In genomic region chr16:24837969-24838368, GRCh38 we compare ENCODE assay signal across 35 cellular contexts. TPM values are rescaled to one million over a fixed set of nuclear protein-coding genes. Genes with fewer than 3 reads are reported as not detected.
"Had no signal": no experiment of that assay in that cellular context is flagged by ENCODE, and none has a peak within 500 bp of the region (broad histone marks: within the 10 kb centered on the region; RNA-seq: fewer than 3 reads in every experiment).

No MANE protein-coding gene starts in this region.

- DNase-seq: activated CD4-positive, alpha-beta T cell treated with anti-CD3 and anti-CD28 coated beads for 4 hours; activated CD4-positive, alpha-beta T cell treated with anti-CD3 and anti-CD28 coated beads, Interleukin-2, amount 50 U/mL, for 4 hours; activated CD8-positive, alpha-beta memory T cell treated with anti-CD3 and anti-CD28 coated beads, Interleukin-2, amount 50 U/mL, for 4 hours; activated effector memory CD4-positive, alpha-beta T cell treated with anti-CD3 and anti-CD28 coated beads, Interleukin-2, amount 50 U/mL, for 16 hours; activated naive CD4-positive, alpha-beta T cell treated with anti-CD3 and anti-CD28 coated beads for 36 hours; activated naive CD8-positive, alpha-beta T cell treated with anti-CD3 and anti-CD28 coated beads, Interleukin-2, amount 10 ng/mL, durations not matched to agents 7 days and 5 days; activated T-cell treated with anti-CD3 and anti-CD28 coated beads, Interleukin-2, amount 50 U/mL, for 1 hour; effector CD4-positive, alpha-beta T cell; esophagus squamous epithelium; heart right ventricle; left ventricle myocardium superior; naive thymus-derived CD4-positive, alpha-beta T cell; pancreas; psoas muscle; stimulated activated CD4-positive, alpha-beta T cell treated with anti-CD3 and anti-CD28 coated beads, Interleukin-15, amount 100 ng/mL, for 24 hours; stimulated activated CD4-positive, alpha-beta T cell treated with anti-CD3 and anti-CD28 coated beads, Interleukin-2, amount 100 ng/mL, for 24 hours; stimulated activated naive B cell treated with anti-CD40 and anti-IgM and Interleukin-4, amounts not matched to agents 10 μg/mL and 1 μg/mL and 100 μg/mL, for 72 hours; stomach; transverse colon; uterus had no signal

- FAIRE-seq: astrocyte, endometrium, pancreas, TTC549 had no signal

- H3K4me1 ChIP-seq: psoas muscle, uterus had no signal

- H3K27me3 Mint-ChIP-seq: dendritic cell treated with granulocyte-macrophage colony-stimulating factor and Interleukin-4, amounts not matched to agents 40 ng/mL and 50 ng/mL, for 4 days; stimulated activated naive B cell treated with anti-CD40 and anti-IgM and Interleukin-4, amounts not matched to agents 10 μg/mL and 1 μg/mL and 100 μg/mL, for 72 hours had no signal

- H3K36me3 ChIP-seq: brain microvascular endothelial cell, esophagus squamous epithelium, heart right ventricle, pancreas, right atrium auricular region, suprapubic skin, transverse colon, uterus had no signal

- ATAC-seq: stimulated activated naive B cell treated with anti-CD40 and anti-IgM and Interleukin-4, amounts not matched to agents 10 μg/mL and 1 μg/mL and 100 μg/mL, for 72 hours had no signal

- H3K9me3 ChIP-seq: esophagus squamous epithelium, heart right ventricle, pancreas, psoas muscle, right atrium auricular region, stomach, suprapubic skin, transverse colon, uterus had no signal

- H3K27ac Mint-ChIP-seq: activated naive CD4-positive, alpha-beta T cell treated with anti-CD3 and anti-CD28 coated beads for 36 hours; activated naive CD8-positive, alpha-beta T cell treated with anti-CD3 and anti-CD28 coated beads, Interleukin-2, amount 10 ng/mL, durations not matched to agents 7 days and 5 days; activated T-helper 1 cell treated with anti-CD3 and anti-CD28 coated beads, Interleukin-12 subunit alpha, Interleukin-12 subunit beta, Interleukin-2, Interleukin-4 antibody, amounts not matched to agents 30 ng/mL and 10 ng/mL and 1 ng/mL, durations not matched to agents 14 hours and 24 hours and 36 hours; mesothelial cell of epicardium; naive thymus-derived CD4-positive, alpha-beta T cell; stimulated activated naive B cell treated with anti-CD40 and anti-IgM and Interleukin-4, amounts not matched to agents 10 μg/mL and 1 μg/mL and 100 μg/mL, for 72 hours had no signal

- H3K36me3 Mint-ChIP-seq: activated naive CD8-positive, alpha-beta T cell treated with anti-CD3 and anti-CD28 coated beads, Interleukin-2, amount 10 ng/mL, durations not matched to agents 7 days and 5 days; mesothelial cell of epicardium had no signal

- H3K9me3 Mint-ChIP-seq: activated naive CD4-positive, alpha-beta T cell treated with anti-CD3 and anti-CD28 coated beads for 36 hours; activated naive CD8-positive, alpha-beta T cell treated with anti-CD3 and anti-CD28 coated beads, Interleukin-2, amount 10 ng/mL, durations not matched to agents 7 days and 5 days; activated T-helper 1 cell treated with anti-CD3 and anti-CD28 coated beads, Interleukin-12 subunit alpha, Interleukin-12 subunit beta, Interleukin-2, Interleukin-4 antibody, amounts not matched to agents 30 ng/mL and 10 ng/mL and 1 ng/mL, durations not matched to agents 14 hours and 24 hours and 36 hours; dendritic cell treated with granulocyte-macrophage colony-stimulating factor and Interleukin-4, amounts not matched to agents 40 ng/mL and 50 ng/mL, for 4 days; mesothelial cell of epicardium; naive thymus-derived CD4-positive, alpha-beta T cell; stimulated activated naive B cell treated with anti-CD40 and anti-IgM and Interleukin-4, amounts not matched to agents 10 μg/mL and 1 μg/mL and 100 μg/mL, for 72 hours had no signal

- H3K27me3 ChIP-seq: brain microvascular endothelial cell, esophagus squamous epithelium, heart right ventricle, pancreas, right atrium auricular region, stomach, suprapubic skin, transverse colon, uterus had no signal

- H3K4me3 ChIP-seq: esophagus squamous epithelium, heart right ventricle, pancreas, psoas muscle, right atrium auricular region, stomach, suprapubic skin, transverse colon, uterus had no signal

- H3K4me1 Mint-ChIP-seq: activated naive CD8-positive, alpha-beta T cell treated with anti-CD3 and anti-CD28 coated beads, Interleukin-2, amount 10 ng/mL, durations not matched to agents 7 days and 5 days; naive thymus-derived CD4-positive, alpha-beta T cell had no signal

- H3K27ac ChIP-seq: heart right ventricle, pancreas, psoas muscle, right atrium auricular region, suprapubic skin, uterus, VCaP had no signal

- H3K4me3 Mint-ChIP-seq: activated naive CD4-positive, alpha-beta T cell treated with anti-CD3 and anti-CD28 coated beads for 36 hours; activated naive CD8-positive, alpha-beta T cell treated with anti-CD3 and anti-CD28 coated beads, Interleukin-2, amount 10 ng/mL, durations not matched to agents 7 days and 5 days; activated T-helper 1 cell treated with anti-CD3 and anti-CD28 coated beads, Interleukin-12 subunit alpha, Interleukin-12 subunit beta, Interleukin-2, Interleukin-4 antibody, amounts not matched to agents 30 ng/mL and 10 ng/mL and 1 ng/mL, durations not matched to agents 14 hours and 24 hours and 36 hours; dendritic cell treated with granulocyte-macrophage colony-stimulating factor and Interleukin-4, amounts not matched to agents 40 ng/mL and 50 ng/mL, for 4 days; mesothelial cell of epicardium; naive thymus-derived CD4-positive, alpha-beta T cell; stimulated activated naive B cell treated with anti-CD40 and anti-IgM and Interleukin-4, amounts not matched to agents 10 μg/mL and 1 μg/mL and 100 μg/mL, for 72 hours had no signal

RNA-seq across cellular contexts. Expression of gene SLC5A11, which starts 7.8 kb away (rescaled TPM):
- total RNA-seq: activated naive CD4-positive, alpha-beta T cell treated with anti-CD3 and anti-CD28 coated beads for 36 hours; astrocyte; cardiac septum; chondrocyte; left ventricle myocardium superior; lung microvascular endothelial cell; right atrium auricular region; stomach; T-helper 1 cell treated with Interleukin-12 subunit alpha and Interleukin-12 subunit beta and Interleukin-4 antibody, amounts not matched to agents 30 ng/mL and 1 ng/mL, for 36 hours; uterus had no signal
- polyA plus RNA-seq: naive thymus-derived CD4-positive, alpha-beta T cell; neural cell; stomach had no signal
